ENCODE assay signal across 19 cellular contexts in genomic region chr5:146580237-146580636, GRCh38.
"Had no signal": no experiment of that assay in that cellular context is flagged by ENCODE, and none has a peak within 500 bp of the region (broad histone marks: within the 10 kb centered on the region; RNA-seq: fewer than 3 reads in every experiment).

No MANE protein-coding gene starts in this region.

- DNase-seq: activated CD4-positive, alpha-beta T cell treated with anti-CD3 and anti-CD28 coated beads for 36 hours; activated CD4-positive, alpha-beta T cell treated with anti-CD3 and anti-CD28 coated beads, Interleukin-2, amount 50 U/mL, for 48 hours; activated naive CD4-positive, alpha-beta T cell; activated naive CD8-positive, alpha-beta T cell treated with anti-CD3 and anti-CD28 coated beads for 36 hours; amniotic stem cell; effector CD8-positive, alpha-beta T cell; heart right ventricle; immature natural killer cell; kidney glomerular epithelial cell; left ventricle myocardium superior; occipital lobe; posterior cingulate gyrus; retina; stimulated activated CD8-positive, alpha-beta memory T cell treated with anti-CD3 and anti-CD28 coated beads, Interleukin-4, amount 100 ng/mL, for 48 hours; stimulated activated naive CD8-positive, alpha-beta T cell treated with anti-CD3 and anti-CD28 coated beads, Interleukin-15, Interleukin-2, amounts not matched to agents 100 U/mL and 50 U/mL, for 24 hours; substantia nigra; tibial artery had no signal

- ATAC-seq: activated CD4-positive, alpha-beta T cell treated with anti-CD3 and anti-CD28 coated beads for 36 hours; gastroesophageal sphincter; heart right ventricle; left ventricle myocardium superior; stimulated activated naive CD8-positive, alpha-beta T cell treated with anti-CD3 and anti-CD28 coated beads, Interleukin-15, Interleukin-2, amounts not matched to agents 100 U/mL and 50 U/mL, for 24 hours; WTC11 had no signal
